ENCODE assay signal across 8 cellular contexts in the genomic region with DNA sequence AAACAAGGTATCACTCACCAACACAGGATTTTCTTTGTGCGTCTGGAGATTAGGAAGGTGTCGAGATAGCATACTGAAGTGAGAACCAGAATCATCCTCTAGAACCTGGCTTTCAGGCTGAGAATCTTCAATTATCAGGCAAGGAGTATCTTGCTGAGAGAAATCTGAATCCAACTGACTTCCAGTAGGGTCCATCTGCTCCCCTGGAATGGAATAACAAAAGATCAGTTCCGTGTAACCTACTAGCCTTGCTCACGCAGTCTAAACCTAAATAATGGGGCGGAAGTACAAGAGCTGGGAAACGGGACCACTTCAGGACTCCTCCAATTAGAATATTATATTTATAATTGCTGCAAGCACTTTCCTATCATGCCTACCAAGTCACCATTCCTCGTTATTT. TPM values are rescaled to one million over a fixed set of nuclear protein-coding genes. Genes with fewer than 3 reads are reported as not detected.
A peak's percentile ranks its signal among the peaks of the same experiment; 100 is the strongest.
DNase-seq lines count a peak whose midpoint lies in the region; ATAC-seq and TF ChIP-seq lines count a peak whose summit lies in the region.

No MANE protein-coding gene starts in this region.

- TF ChIP-seq POLR2A in thyroid gland (IDR thresholded peaks at IDR 0.05), result no peak

- H3K27me3 Mint-ChIP-seq in activated T-cell treated with anti-CD3 and anti-CD28 coated beads, Interleukin-2, amount 50 U/mL, for 24 hours, result no peaks in the 10 kb centered on the region
- no peaks in the 10 kb centered on the region for H3K27me3 Mint-ChIP-seq in activated naive CD8-positive, alpha-beta T cell treated with anti-CD3 and anti-CD28 coated beads, Interleukin-2, amount 10 ng/mL, durations not matched to agents 7 days and 5 days

- peak overlapping the region; percentile 97 for H3K27ac Mint-ChIP-seq in activated T-cell treated with anti-CD3 and anti-CD28 coated beads, Interleukin-2, amount 50 U/mL, for 24 hours
- H3K27ac Mint-ChIP-seq in activated naive CD8-positive, alpha-beta T cell treated with anti-CD3 and anti-CD28 coated beads, Interleukin-2, amount 10 ng/mL, durations not matched to agents 7 days and 5 days, result peak overlapping the region; percentile 95

- H3K4me1 ChIP-seq in left lung (peaks cover 0 to 21% of the 10 kb centered on the region in 2 donors), thyroid gland (peaks cover 15 to 32% of the 10 kb centered on the region in 2 donors)

- peaks cover 0 to 8% of the 10 kb centered on the region in 2 donors for H3K36me3 ChIP-seq in left lung
- no peaks in the 10 kb centered on the region for H3K36me3 ChIP-seq in thyroid gland

- intact Hi-C loops in left lung (cut with DNase I) (no loop called here), thyroid gland (cut with DNase I) (no loop called here)

- H3K36me3 Mint-ChIP-seq in activated T-cell treated with anti-CD3 and anti-CD28 coated beads, Interleukin-2, amount 50 U/mL, for 24 hours (ENCODE audit: low read depth), result peaks cover 46% of the 10 kb centered on the region
- peaks cover 15% of the 10 kb centered on the region for H3K36me3 Mint-ChIP-seq in activated naive CD8-positive, alpha-beta T cell treated with anti-CD3 and anti-CD28 coated beads, Interleukin-2, amount 10 ng/mL, durations not matched to agents 7 days and 5 days

- TF ChIP-seq CTCF in left lung (IDR thresholded peaks at IDR 0.05) (no peak), thyroid gland (IDR thresholded peaks at IDR 0.05) (no peak)

- H3K9me3 ChIP-seq in left lung (no peaks in the 10 kb centered on the region), thyroid gland (no peaks in the 10 kb centered on the region)

- H3K27ac ChIP-seq in left lung, result peak overlapping the region; percentile 62 to 75
- H3K27ac ChIP-seq in thyroid gland, result peak overlapping the region; percentile 56 to 71 (median 58)

- DNase-seq in activated T-cell treated with anti-CD3 and anti-CD28 coated beads, Interleukin-2, amount 50 U/mL, for 24 hours, result no peak
- DNase-seq in activated T-cell treated with anti-CD3 and anti-CD28 coated beads for 4 hours (no peak), left lung (no peak), thyroid gland (no peak), NCI-H2029 (lab: John Stamatoyannopoulos, UW) (no peak), SIG-M5 (lab: John Stamatoyannopoulos, UW) (no peak)
- DNase-seq in activated naive CD8-positive, alpha-beta T cell treated with anti-CD3 and anti-CD28 coated beads, Interleukin-2, amount 10 ng/mL, durations not matched to agents 7 days and 5 days, result no peak
- no peak for DNase-seq in stimulated activated naive CD4-positive, alpha-beta T cell (lab: John Stamatoyannopoulos, UW)

- WGBS in thyroid gland, 2 donors, result 10% methylated on average over 7 of the region's 7 CpGs

- H3K4me3 ChIP-seq in left lung (peak overlapping the region; percentile 78 to 87), thyroid gland (replicated peaks in 1 of 3) (peak overlapping the region; percentile 41 to 95 (median 53))

- H3K4me3 Mint-ChIP-seq in activated T-cell treated with anti-CD3 and anti-CD28 coated beads, Interleukin-2, amount 50 U/mL, for 24 hours, result peak overlapping the region; percentile 96
- peak overlapping the region; percentile 100 for H3K4me3 Mint-ChIP-seq in activated naive CD8-positive, alpha-beta T cell treated with anti-CD3 and anti-CD28 coated beads, Interleukin-2, amount 10 ng/mL, durations not matched to agents 7 days and 5 days

- H3K9me3 Mint-ChIP-seq in activated T-cell treated with anti-CD3 and anti-CD28 coated beads, Interleukin-2, amount 50 U/mL, for 24 hours, result no peaks in the 10 kb centered on the region
- no peaks in the 10 kb centered on the region for H3K9me3 Mint-ChIP-seq in activated naive CD8-positive, alpha-beta T cell treated with anti-CD3 and anti-CD28 coated beads, Interleukin-2, amount 10 ng/mL, durations not matched to agents 7 days and 5 days

- no peaks in the 10 kb centered on the region for H3K27me3 ChIP-seq in left lung
- H3K27me3 ChIP-seq in thyroid gland, result no peaks in the 10 kb centered on the region

- POLR2A ChIA-PET in activated naive CD8-positive, alpha-beta T cell treated with anti-CD3 and anti-CD28 coated beads, Interleukin-2, amount 10 ng/mL, durations not matched to agents 7 days and 5 days (lab: Charles Lee), result interaction anchor here (2.9 kb wide), 1 partner anchor 18 kb away, joined by 25 read pairs; no protein-coding TSS in a partner anchor

- no peak for ATAC-seq in activated naive CD8-positive, alpha-beta T cell treated with anti-CD3 and anti-CD28 coated beads, Interleukin-2, amount 10 ng/mL, durations not matched to agents 7 days and 5 days (ENCODE audit: low read depth)
- ATAC-seq in left lung, result no peak

- H3K4me1 Mint-ChIP-seq in activated T-cell treated with anti-CD3 and anti-CD28 coated beads, Interleukin-2, amount 50 U/mL, for 24 hours (ENCODE audit: low read depth), result peaks cover 39% of the 10 kb centered on the region
- peaks cover 25% of the 10 kb centered on the region for H3K4me1 Mint-ChIP-seq in activated naive CD8-positive, alpha-beta T cell treated with anti-CD3 and anti-CD28 coated beads, Interleukin-2, amount 10 ng/mL, durations not matched to agents 7 days and 5 days

RNA-seq across cellular contexts. Expression of a gene that starts 0.7 kb away (rescaled TPM):
- total RNA-seq in activated naive CD8-positive, alpha-beta T cell treated with anti-CD3 and anti-CD28 coated beads, Interleukin-2, amount 10 ng/mL, durations not matched to agents 7 days and 5 days, result 10 to 100 TPM; 27.1 to 27.5 TPM
- 10 to 100 TPM; 32.7 to 42.4 TPM for total RNA-seq in left lung
- total RNA-seq in thyroid gland, result 10 to 100 TPM; 46.4 to 98.0 (median 72.7) TPM

RNA-seq across cellular contexts. Expression of a gene that starts 25.1 kb away (rescaled TPM):
- 1 to 10 TPM; 3.4 to 3.5 TPM for total RNA-seq in activated naive CD8-positive, alpha-beta T cell treated with anti-CD3 and anti-CD28 coated beads, Interleukin-2, amount 10 ng/mL, durations not matched to agents 7 days and 5 days
- total RNA-seq in left lung, result 10 to 100 TPM; 12.7 to 13.4 TPM
- 10 to 100 TPM; 12.4 to 27.1 (median 17.2) TPM for total RNA-seq in thyroid gland
